16 cellular contexts compared by ENCODE assay signal in genomic region chr6:17877196-17877889, GRCh38.
DNase-seq lines count a peak whose midpoint lies in the region; ATAC-seq and TF ChIP-seq lines count a peak whose summit lies in the region.
"Had no signal": no experiment of that assay in that cellular context is flagged by ENCODE, and none has a peak within 500 bp of the region (broad histone marks: within the 10 kb centered on the region; RNA-seq: fewer than 3 reads in every experiment).

No MANE protein-coding gene starts in this region.

- no TSS peak for BruUV-seq in HCT116 (replicated peaks; lab: Mats Ljungman, UMichigan)

- no peak overlapping the region for H3K27ac Mint-ChIP-seq in activated CD4-positive, alpha-beta memory T cell treated with anti-CD3 and anti-CD28 coated beads, Interleukin-2, amount 10 ng/mL, durations not matched to agents 7 days and 5 days
- H3K27ac Mint-ChIP-seq: activated CD4-positive, alpha-beta T cell treated with anti-CD3 and anti-CD28 coated beads, Interleukin-2, amount 10 ng/mL, durations not matched to agents 24 days and 14 days had no signal

- DNase-seq in HCT116 (ENCODE audit: low read depth, low spot score) (no peak), T1000 (lab: John Stamatoyannopoulos, UW) (peak; percentile 29), fibroblast of mammary gland (ENCODE audit: low read depth) (peak; percentile 89), skeletal muscle cell (ENCODE audit: low read depth) (peak; percentile 89), GM10266 (ENCODE audit: extremely low spot score) (no peak), HuH-7.5 (ENCODE audit: low spot score) (no peak)
- DNase-seq in activated CD4-positive, alpha-beta memory T cell treated with anti-CD3 and anti-CD28 coated beads, Interleukin-2, amount 10 ng/mL, durations not matched to agents 7 days and 5 days: no peak
- DNase-seq: activated CD4-positive, alpha-beta T cell treated with anti-CD3 and anti-CD28 coated beads, Interleukin-2, amount 10 ng/mL, durations not matched to agents 24 days and 14 days; foreskin melanocyte; kidney; NCI-H1694 treated with DMSO at 0.1 percent for 48 hours; right cardiac atrium; substantia nigra had no signal

- intact Hi-C loops in HCT116 (cut with micrococcal nuclease): no loop called here

- no peaks in the 10 kb centered on the region for H3K27me3 ChIP-seq in HCT116 (ENCODE audit: insufficient read depth, low read length)

- no peaks in the 10 kb centered on the region for H3K79me2 ChIP-seq in HCT116 (ENCODE audit: insufficient read depth, low read length)

- no peak for TF ChIP-seq POLR2A in HCT116 (IDR thresholded peaks at IDR 0.05; ENCODE audit: borderline replicate concordance, extremely low read depth, insufficient read depth, insufficient read length)

- H2AFZ ChIP-seq in HCT116 (ENCODE audit: low read depth, low read length, poor library complexity, severe bottlenecking): no peak overlapping the region

- H3K36me3 ChIP-seq in HCT116 (ENCODE audit: control insufficient read depth in 1 of 2, insufficient read depth in 2 of 2, low read length in 2 of 2): no peaks in the 10 kb centered on the region

- H4K20me1 ChIP-seq in HCT116 (ENCODE audit: insufficient read depth): no peaks in the 10 kb centered on the region

- no peak overlapping the region for H3K9ac ChIP-seq in HCT116 (ENCODE audit: low read length)

- POLR2A ChIA-PET in HCT116 (lab: Charles Lee): no interaction called here
- POLR2A ChIA-PET in activated CD4-positive, alpha-beta memory T cell treated with anti-CD3 and anti-CD28 coated beads, Interleukin-2, amount 10 ng/mL, durations not matched to agents 7 days and 5 days (lab: Charles Lee): no interaction called here

- CTCF ChIA-PET in HCT116 (lab: Charles Lee): no interaction called here
- CTCF ChIA-PET in activated CD4-positive, alpha-beta memory T cell treated with anti-CD3 and anti-CD28 coated beads, Interleukin-2, amount 10 ng/mL, durations not matched to agents 7 days and 5 days (lab: Charles Lee): no interaction called here

- no peaks in the 10 kb centered on the region for H3K36me3 Mint-ChIP-seq in activated CD4-positive, alpha-beta memory T cell treated with anti-CD3 and anti-CD28 coated beads, Interleukin-2, amount 10 ng/mL, durations not matched to agents 7 days and 5 days (ENCODE audit: low read depth)

- ATAC-seq in HCT116 (no peak), GM18498 (IDR thresholded peaks at IDR 0.05; ENCODE audit: unreplicated experiment) (no peak)
- ATAC-seq: right cardiac atrium had no signal

- no peak for TF ChIP-seq RAD21 in HCT116 (IDR thresholded peaks at IDR 0.05; ENCODE audit: low read depth)

- H3K9me3 ChIP-seq in HCT116 (ENCODE audit: control insufficient read depth in 1 of 2, insufficient read depth in 1 of 2, low read depth in 1 of 2, low read length in 2 of 2): no peaks in the 10 kb centered on the region

- H3K27me3 Mint-ChIP-seq in activated CD4-positive, alpha-beta memory T cell treated with anti-CD3 and anti-CD28 coated beads, Interleukin-2, amount 10 ng/mL, durations not matched to agents 7 days and 5 days: peaks cover 9% of the 10 kb centered on the region

- peak overlapping the region; percentile 59; the same call in 1 of the 2 replicates for H3K27ac ChIP-seq in HCT116 (ENCODE audit: low read depth, low read length)

- H3K4me3 ChIP-seq in HCT116 (replicated peaks in 1 of 2; ENCODE audit: low read depth in 1 of 2, low read length in 2 of 2) (no peak overlapping the region), fibroblast of mammary gland (ENCODE audit: control insufficient read depth, low read depth, low read length) (no peak overlapping the region), skeletal muscle cell (ENCODE audit: low read depth, low read length) (no peak overlapping the region)

- no peaks in the 10 kb centered on the region for H3K9me2 ChIP-seq in HCT116 (ENCODE audit: insufficient read depth)

- H3K4me1 Mint-ChIP-seq in activated CD4-positive, alpha-beta memory T cell treated with anti-CD3 and anti-CD28 coated beads, Interleukin-2, amount 10 ng/mL, durations not matched to agents 7 days and 5 days: no peaks in the 10 kb centered on the region
- H3K4me1 Mint-ChIP-seq: activated CD4-positive, alpha-beta T cell treated with anti-CD3 and anti-CD28 coated beads, Interleukin-2, amount 10 ng/mL, durations not matched to agents 24 days and 14 days; central memory CD8-positive, alpha-beta T cell had no signal

- H3K4me1 ChIP-seq in HCT116 (ENCODE audit: control insufficient read depth in 1 of 2, insufficient read depth in 2 of 2, low read length in 2 of 2): peaks cover 9 to 24% of the 10 kb centered on the region in 2 experiments

- RAD21 ChIA-PET in HCT116 (lab: Charles Lee; ENCODE audit: low non-redundant PET in 1 of 2, low total read pairs in 2 of 2, uncharacterized antibody in 2 of 2, unreplicated experiment in 2 of 2): no interaction called here

- no peak for TF ChIP-seq CTCF in HCT116 (IDR thresholded peaks at IDR 0.05 in 2 of 3, conservative IDR thresholded peaks at IDR 0.05 in 1 of 3; ENCODE audit: borderline replicate concordance in 1 of 3, insufficient read depth in 1 of 3, low read depth in 2 of 3, low read length in 2 of 3)
- no peak for TF ChIP-seq CTCF in fibroblast of mammary gland (conservative IDR thresholded peaks at IDR 0.05; ENCODE audit: control insufficient read depth, insufficient read depth, low read depth, low read length)
- TF ChIP-seq CTCF in GM10266 (IDR thresholded peaks at IDR 0.05; ENCODE audit: control insufficient read depth, insufficient read depth, low read depth, missing control alignments): no peak

- no peaks in the 10 kb centered on the region for H3K9me3 Mint-ChIP-seq in activated CD4-positive, alpha-beta memory T cell treated with anti-CD3 and anti-CD28 coated beads, Interleukin-2, amount 10 ng/mL, durations not matched to agents 7 days and 5 days
- H3K9me3 Mint-ChIP-seq: activated CD4-positive, alpha-beta T cell treated with anti-CD3 and anti-CD28 coated beads, Interleukin-2, amount 10 ng/mL, durations not matched to agents 24 days and 14 days; CD14-positive monocyte; central memory CD8-positive, alpha-beta T cell had no signal

- no peak overlapping the region; the same call in 1 of the 2 replicates for H3K4me2 ChIP-seq in HCT116 (ENCODE audit: low read length)

- no peak overlapping the region for H3K4me3 Mint-ChIP-seq in activated CD4-positive, alpha-beta memory T cell treated with anti-CD3 and anti-CD28 coated beads, Interleukin-2, amount 10 ng/mL, durations not matched to agents 7 days and 5 days
- H3K4me3 Mint-ChIP-seq: activated CD4-positive, alpha-beta T cell treated with anti-CD3 and anti-CD28 coated beads, Interleukin-2, amount 10 ng/mL, durations not matched to agents 24 days and 14 days; CD14-positive monocyte; central memory CD8-positive, alpha-beta T cell had no signal

TF ChIP-seq in HCT116, 20 proteins besides CTCF, POLR2A, EP300 and RAD21:
- TF ChIP-seq FOSL1 (IDR thresholded peaks at IDR 0.05; ENCODE audit: low read depth) (no peak), POLR2AphosphoS5 (IDR thresholded peaks at IDR 0.05; ENCODE audit: low read depth, low read length) (no peak), TCF7L2 (IDR thresholded peaks at IDR 0.05; ENCODE audit: borderline replicate concordance, extremely low read depth, insufficient read depth, insufficient read length) (no peak), CBX3 (IDR thresholded peaks at IDR 0.05; ENCODE audit: low read depth) (no peak), YY1 (IDR thresholded peaks at IDR 0.05; ENCODE audit: extremely low read depth, insufficient replicate concordance, low read depth, low read length) (no peak), REST (IDR thresholded peaks at IDR 0.05; ENCODE audit: low read depth) (no peak), SRF (IDR thresholded peaks at IDR 0.05; ENCODE audit: low read depth) (no peak), SIN3A (IDR thresholded peaks at IDR 0.05; ENCODE audit: low read depth) (no peak), SP1 (IDR thresholded peaks at IDR 0.05; ENCODE audit: low read depth) (no peak), EZH2phosphoT487 (IDR thresholded peaks at IDR 0.05; ENCODE audit: borderline replicate concordance) (no peak)

Comparison
In these comparisons a context has a peak if more than half of its experiments do, and no peak if none do; other contexts are left out.
1. DNase-seq: peak in T1000 (single experiment), fibroblast of mammary gland (single experiment) and skeletal muscle cell (single experiment); none in HCT116 (single experiment), GM10266 (single experiment), HuH-7.5 (single experiment) and activated CD4-positive, alpha-beta memory T cell treated with anti-CD3 and anti-CD28 coated beads, Interleukin-2, amount 10 ng/mL, durations not matched to agents 7 days and 5 days (single experiment).